1 cellular context compared by ENCODE assay signal in the genomic region with DNA sequence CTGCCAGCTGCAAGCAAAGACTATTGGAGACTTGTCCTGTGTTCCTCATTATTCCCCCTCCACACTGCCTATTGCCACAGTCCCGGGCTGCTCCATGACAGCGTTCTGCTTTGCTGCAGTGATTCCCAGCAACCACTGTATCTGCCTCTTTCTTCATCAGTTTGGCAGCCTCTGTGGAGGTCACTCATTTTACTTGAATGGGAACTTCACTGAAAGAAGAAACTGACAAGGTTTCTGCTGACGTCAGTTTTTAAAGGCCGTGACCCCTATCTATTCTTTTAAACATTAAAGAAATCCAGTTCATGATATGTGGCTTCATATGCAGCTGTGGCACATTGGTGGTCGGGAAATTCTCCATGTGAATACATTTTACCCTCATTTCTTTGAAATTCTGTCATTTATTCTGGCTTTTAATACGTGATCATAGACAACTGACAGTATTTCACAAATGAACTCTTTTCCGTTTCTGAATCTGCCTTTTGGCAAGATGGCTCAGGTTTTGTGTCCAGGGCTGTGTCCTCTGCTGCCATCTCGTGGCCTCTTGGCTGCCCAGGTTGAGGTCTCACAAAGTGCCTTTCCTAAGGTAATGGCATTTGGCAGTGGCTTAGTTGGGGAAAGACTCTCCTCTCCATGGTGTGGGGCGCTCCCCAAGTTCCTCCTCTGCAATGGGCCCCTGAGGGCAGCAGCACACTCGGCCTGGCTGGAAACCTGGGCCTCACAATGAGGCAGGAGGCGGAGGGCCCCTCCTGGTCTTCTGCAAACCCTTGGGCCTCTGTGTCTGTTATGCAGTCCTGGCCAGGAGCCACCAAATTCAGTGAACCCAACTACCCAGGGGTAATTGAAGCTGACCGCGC.
TF ChIP-seq lines count a peak whose summit lies in the region.

No MANE protein-coding gene starts in this region.

TF ChIP-seq in GM23338, 12 proteins besides CTCF, POLR2A, EP300 and RAD21 (continued from another document):
- no peak for TF ChIP-seq ZNF114 (CRISPR knock-in tag; IDR thresholded peaks at IDR 0.05)
- no peak for TF ChIP-seq NANOG (IDR thresholded peaks at IDR 0.05; ENCODE audit: borderline replicate concordance)
- TF ChIP-seq JUNB (IDR thresholded peaks at IDR 0.05; ENCODE audit: unreplicated experiment): no peak
- no peak for TF ChIP-seq POLR2AphosphoS5 (IDR thresholded peaks at IDR 0.05; ENCODE audit: low read depth)
